In the genomic region with DNA sequence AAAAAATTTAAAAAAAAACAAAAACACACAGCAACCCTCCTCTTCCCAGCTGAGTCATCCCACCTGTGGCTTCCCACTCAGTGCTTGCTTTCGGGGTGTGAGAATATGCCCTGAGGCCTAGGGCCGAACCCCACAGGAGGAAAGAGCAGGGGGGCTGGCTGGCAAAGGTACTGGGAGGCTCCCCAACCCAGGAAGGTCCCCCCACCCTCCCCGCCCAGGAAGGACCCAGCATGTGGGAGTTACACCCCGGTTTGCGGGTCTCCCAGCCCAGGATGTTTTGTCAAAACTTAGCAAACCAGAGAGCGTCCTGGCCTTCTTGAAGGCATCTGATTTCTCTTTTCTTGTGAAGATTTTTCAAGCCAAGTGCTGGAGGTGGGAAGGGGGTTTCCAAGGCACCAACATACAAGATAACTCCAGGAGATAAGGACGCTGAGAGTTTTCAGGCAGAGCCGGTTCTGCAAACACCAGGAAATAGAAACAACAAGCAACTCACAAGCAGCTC, we compare ENCODE assay signal across 11 cellular contexts. TPM values are rescaled to one million over a fixed set of nuclear protein-coding genes. Genes with fewer than 3 reads are reported as not detected.
DNase-seq lines count a peak whose midpoint lies in the region; ATAC-seq and TF ChIP-seq lines count a peak whose summit lies in the region.
"Had no signal": no experiment of that assay in that cellular context is flagged by ENCODE, and none has a peak within 500 bp of the region (broad histone marks: within the 10 kb centered on the region; RNA-seq: fewer than 3 reads in every experiment).

No MANE protein-coding gene starts in this region.

- no peak overlapping the region for H3K9ac ChIP-seq in PC-3 (ENCODE audit: low read length)
- no peak overlapping the region for H3K9ac ChIP-seq in adipocyte (ENCODE audit: low read length)

- no peak for TF ChIP-seq POLR2A in transverse colon (IDR thresholded peaks at IDR 0.05)

- H3F3A ChIP-seq in PC-3 (ENCODE audit: low read length, unreplicated experiment), result no peaks in the 10 kb centered on the region

- H4K20me1 ChIP-seq in PC-3 (ENCODE audit: low read length), result no peaks in the 10 kb centered on the region
- H4K20me1 ChIP-seq in OCI-LY7 (ENCODE audit: insufficient read depth, low read length), result no peaks in the 10 kb centered on the region

- POLR2A ChIA-PET in PC-3 (lab: Charles Lee; ENCODE audit: unreplicated experiment) (no interaction called here), OCI-LY7 (lab: Charles Lee) (no interaction called here)

- H3K4me1 ChIP-seq in PC-3 (ENCODE audit: insufficient read depth, low read length) (no peaks in the 10 kb centered on the region), adipocyte (ENCODE audit: control insufficient read depth, insufficient read depth, low read length) (no peaks in the 10 kb centered on the region), transverse colon (no peaks in the 10 kb centered on the region), OCI-LY7 (ENCODE audit: insufficient read depth, low read length, poor library complexity, severe bottlenecking) (no peaks in the 10 kb centered on the region)
- H3K4me1 ChIP-seq: suprapubic skin had no signal

- CTCF ChIA-PET in PC-3 (lab: Charles Lee) (no interaction called here), OCI-LY7 (lab: Charles Lee; ENCODE audit: unreplicated experiment) (no interaction called here)

- H3K9me2 ChIP-seq in PC-3 (replicated peaks; ENCODE audit: low read length) (no peaks in the 10 kb centered on the region), OCI-LY7 (ENCODE audit: insufficient read depth, low read length) (no peaks in the 10 kb centered on the region)

- H3K27me3 ChIP-seq in PC-3 (ENCODE audit: low read length) (no peaks in the 10 kb centered on the region), adipocyte (replicated peaks; ENCODE audit: control insufficient read depth, insufficient read depth, low read length) (peaks cover 4% of the 10 kb centered on the region), transverse colon (peaks cover 4% of the 10 kb centered on the region)
- H3K27me3 ChIP-seq: suprapubic skin had no signal

- no peak overlapping the region for H3K4me2 ChIP-seq in PC-3 (ENCODE audit: low read length)
- no peak overlapping the region for H3K4me2 ChIP-seq in OCI-LY7 (ENCODE audit: low read length)

- in situ Hi-C loops in transverse colon (cut with MboI; ENCODE audit: low pct_ligation_motif_present in 1 of 4, low pct_unique_long_range_greater_than_20kb in 1 of 4, low sequenced_read_pairs in 3 of 4), result no loop called here

- DNase-seq in PC-3 (peak; percentile 39), adipocyte (ENCODE audit: low read depth) (peak; percentile 4), renal cortical epithelial cell (ENCODE audit: low read depth) (peak; percentile 4), transverse colon (no peak), OCI-LY7 (ENCODE audit: low spot score) (no peak)
- DNase-seq: left lung, NCI-H1092 had no signal

- BruUV-seq in PC-3 (replicated peaks; lab: Mats Ljungman, UMichigan) (no TSS peak), OCI-LY7 (replicated peaks; lab: Mats Ljungman, UMichigan) (no TSS peak)

- H3K27ac ChIP-seq in PC-3 (ENCODE audit: low read length), result peak overlapping the region; percentile 25
- no peak overlapping the region for H3K27ac ChIP-seq in transverse colon
- H3K27ac ChIP-seq in OCI-LY7 (ENCODE audit: low read depth, low read length, poor library complexity, severe bottlenecking), result no peak overlapping the region
- H3K27ac ChIP-seq: left lung, suprapubic skin had no signal

- 38% methylated on average over 8 of the region's 8 CpGs; no CpG with 5 or more reads in 1 of the 2 donors for WGBS in transverse colon (ENCODE audit: low coverage in 1 of 2), 2 donors

- H3K9me3 ChIP-seq in PC-3 (ENCODE audit: low read length), result no peaks in the 10 kb centered on the region
- no peaks in the 10 kb centered on the region for H3K9me3 ChIP-seq in adipocyte (ENCODE audit: control insufficient read depth, low read length)
- no peaks in the 10 kb centered on the region for H3K9me3 ChIP-seq in transverse colon
- H3K9me3 ChIP-seq in OCI-LY7 (ENCODE audit: low read length), result no peaks in the 10 kb centered on the region
- H3K9me3 ChIP-seq: left lung, suprapubic skin had no signal

- no peak overlapping the region for H2AFZ ChIP-seq in PC-3 (ENCODE audit: low read length)
- no peak overlapping the region for H2AFZ ChIP-seq in OCI-LY7 (ENCODE audit: low read length)

- no peak for TF ChIP-seq CTCF in PC-3 (conservative IDR thresholded peaks at IDR 0.05; ENCODE audit: low read depth, low read length)
- no peak for TF ChIP-seq CTCF in transverse colon (IDR thresholded peaks at IDR 0.05)
- TF ChIP-seq CTCF in OCI-LY7 (conservative IDR thresholded peaks at IDR 0.05; ENCODE audit: low read length), result no peak

- ATAC-seq in GM18502 (IDR thresholded peaks at IDR 0.05; ENCODE audit: poor library complexity, unreplicated experiment) (peak; percentile 36), PC-3 (no peak), GM21825 (IDR thresholded peaks at IDR 0.05; ENCODE audit: unreplicated experiment) (no peak)
- ATAC-seq: left lung had no signal

- no peaks in the 10 kb centered on the region for H3K79me2 ChIP-seq in PC-3 (ENCODE audit: low read length)
- H3K79me2 ChIP-seq in OCI-LY7 (ENCODE audit: insufficient read depth, low read depth, low read length), result no peaks in the 10 kb centered on the region

- intact Hi-C loops in PC-3 (cut with micrococcal nuclease) (no loop called here), transverse colon (cut with DNase I; ENCODE audit: low total_unique reads) (no loop called here), OCI-LY7 (cut with micrococcal nuclease; ENCODE audit: unreplicated experiment) (no loop called here)

- no peak for TF ChIP-seq EP300 in transverse colon (IDR thresholded peaks at IDR 0.05; ENCODE audit: low read depth)

- no peaks in the 10 kb centered on the region for H3K36me3 ChIP-seq in PC-3 (ENCODE audit: low read depth, low read length)
- no peaks in the 10 kb centered on the region for H3K36me3 ChIP-seq in adipocyte (ENCODE audit: control insufficient read depth, insufficient read depth, low read length, severe bottlenecking)
- H3K36me3 ChIP-seq in transverse colon, result no peaks in the 10 kb centered on the region
- H3K36me3 ChIP-seq in OCI-LY7 (ENCODE audit: insufficient read depth, low read length), result no peaks in the 10 kb centered on the region
- H3K36me3 ChIP-seq: left lung, suprapubic skin had no signal

- H3K4me3 ChIP-seq in PC-3 (ENCODE audit: low read length) (no peak overlapping the region), adipocyte (ENCODE audit: low read length) (no peak overlapping the region), transverse colon (no peak overlapping the region), OCI-LY7 (ENCODE audit: low read depth, low read length, poor library complexity, severe bottlenecking) (no peak overlapping the region)
- H3K4me3 ChIP-seq: left lung, suprapubic skin had no signal

RNA-seq across cellular contexts. Expression of a gene that starts 25.7 kb away (rescaled TPM):
- total RNA-seq in PC-3 (2014; rRNA removed), result 0.63 and 3.8 TPM in 2 replicates
- total RNA-seq in renal cortical epithelial cell, result not detected in 2 replicates
- total RNA-seq in transverse colon, result 1 to 10 TPM in 3 of 4 donors, under 1 TPM in 1; 0.80 to 7.1 (median 4.1) TPM
- not detected in 2 replicates for total RNA-seq in OCI-LY7 (2014; rRNA removed; shearing (Covaris generic))
- total RNA-seq in OCI-LY7 (2022), result not detected in 2 replicates
- total RNA-seq: epithelial cell of proximal tubule had no signal

RNA-seq across cellular contexts. Expression of a gene that starts 30.5 kb away (rescaled TPM):
- total RNA-seq in PC-3 (2014; rRNA removed), result not detected in 2 replicates
- not detected in 2 replicates for total RNA-seq in renal cortical epithelial cell
- 10 to 100 TPM in 1 of 4 donors, under 1 TPM in 1, not detected in 2; 0.41 to 15.0 TPM for total RNA-seq in transverse colon
- total RNA-seq in OCI-LY7 (2014; rRNA removed; shearing (Covaris generic)), result 1.0 and 3.3 TPM in 2 replicates
- 0.80 and 1.2 TPM in 2 replicates for total RNA-seq in OCI-LY7 (2022)
- total RNA-seq: epithelial cell of proximal tubule had no signal

Comparison
In these comparisons a context has a peak if more than half of its experiments do, and no peak if none do; other contexts are left out.
1. DNase-seq: peak in PC-3 (single experiment), adipocyte (single experiment) and renal cortical epithelial cell (single experiment); none in transverse colon (single experiment) and OCI-LY7 (single experiment).